Comparison of ENCODE assay signal across 1 cellular context in genomic region chr10:13717571-13717935, GRCh38.
TF ChIP-seq lines count a peak whose summit lies in the region.

No MANE protein-coding gene starts in this region.

TF ChIP-seq in SK-N-SH, 30 proteins besides CTCF, POLR2A, EP300 and RAD21 (continued from another document):
- no peak for TF ChIP-seq REST (IDR thresholded peaks at IDR 0.05; ENCODE audit: low read depth, low read length)
- no peak for TF ChIP-seq MEF2A (IDR thresholded peaks at IDR 0.05; ENCODE audit: borderline replicate concordance, low read depth)
- TF ChIP-seq MAX (IDR thresholded peaks at IDR 0.05; ENCODE audit: low read depth), result no peak
